In the genomic region with DNA sequence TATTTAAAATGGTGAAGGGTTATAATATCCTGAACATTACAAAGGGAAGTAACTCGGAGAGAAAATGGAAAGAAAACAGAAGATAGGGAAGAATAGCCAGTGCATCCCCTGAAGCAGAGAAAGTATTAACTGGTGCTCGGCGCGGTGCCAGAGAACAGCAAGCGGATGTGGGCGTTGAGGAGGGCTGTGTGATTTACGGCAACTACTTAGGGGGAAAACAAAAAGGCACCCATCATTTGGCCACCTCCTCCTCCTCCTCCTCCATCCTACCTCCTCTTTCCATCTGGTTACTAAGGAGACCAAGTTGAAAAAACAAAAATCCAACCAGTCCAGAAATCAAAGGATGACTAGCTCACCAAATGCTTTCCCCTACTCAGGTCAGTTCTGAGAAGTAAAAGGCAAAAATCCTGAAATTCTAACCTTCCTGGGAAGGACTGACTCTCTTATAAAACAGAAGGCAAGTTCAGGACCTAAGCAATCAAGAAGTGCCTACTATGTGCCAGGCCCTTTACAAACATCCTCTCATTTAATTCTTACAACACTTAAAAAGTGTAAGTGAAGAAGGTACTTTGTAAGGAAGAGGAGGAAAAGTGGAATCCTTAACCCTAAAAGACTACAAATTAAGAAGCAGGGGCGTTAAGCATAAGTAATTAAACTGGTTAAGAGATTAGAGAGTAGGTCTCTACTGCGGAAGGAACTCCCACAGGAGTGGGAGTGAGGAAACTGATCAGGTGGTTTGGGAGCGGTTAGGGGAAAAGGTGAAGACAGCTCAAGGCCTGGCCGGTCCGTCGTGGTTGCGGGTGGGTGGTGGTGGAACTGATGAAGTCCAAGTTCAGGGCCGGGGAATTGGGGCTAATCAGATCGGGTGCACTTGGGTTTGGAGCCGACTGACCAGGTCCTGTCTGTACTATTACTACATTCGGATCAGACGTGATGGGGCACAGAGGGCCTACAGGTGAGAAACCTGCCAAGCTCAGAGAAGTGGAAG, we compare ENCODE assay signal across 8 cellular contexts. TPM values are rescaled to one million over a fixed set of nuclear protein-coding genes. Genes with fewer than 3 reads are reported as not detected.
DNase-seq lines count a peak whose midpoint lies in the region; ATAC-seq and TF ChIP-seq lines count a peak whose summit lies in the region.

No MANE protein-coding gene starts in this region.

- peak overlapping the region; percentile 76 for H3K23ac ChIP-seq in IMR-90 (ENCODE audit: low read depth, low read length)

- H3K36me3 Mint-ChIP-seq in T-helper 17 cell (ENCODE audit: low read depth): peaks cover 5% of the 10 kb centered on the region
- H3K36me3 Mint-ChIP-seq in mesothelial cell of epicardium: peaks cover 11% of the 10 kb centered on the region

- peak overlapping the region; percentile 57; the same call in 1 of the 2 replicates for H3K56ac ChIP-seq in IMR-90 (ENCODE audit: extremely low read depth, insufficient read depth, low read length)

- H2BK20ac ChIP-seq in IMR-90 (ENCODE audit: low read depth, low read length): no peak overlapping the region

- no peak overlapping the region for H3K18ac ChIP-seq in IMR-90 (ENCODE audit: low read depth, low read length)

- no peaks in the 10 kb centered on the region for H3K9me3 ChIP-seq in IMR-90 (ENCODE audit: control insufficient read depth, insufficient read depth, low read length)
- no peaks in the 10 kb centered on the region for H3K9me3 ChIP-seq in T-helper 17 cell (ENCODE audit: control insufficient read depth, low read length, poor library complexity, severe bottlenecking)
- H3K9me3 ChIP-seq in duodenal mucosa (ENCODE audit: control insufficient read depth in 1 of 2, low read length in 2 of 2): no peaks in the 10 kb centered on the region
- peaks cover 1% of the 10 kb centered on the region for H3K9me3 ChIP-seq in thymus (ENCODE audit: control insufficient read depth)

- H3K27ac ChIP-seq in IMR-90 (ENCODE audit: insufficient read depth, low read length) (peak overlapping the region; percentile 60), duodenal mucosa (ENCODE audit: low read depth, low read length) (no peak overlapping the region), thymus (ENCODE audit: low read depth) (peak overlapping the region; percentile 52)

- peak overlapping the region; percentile 77 for H3K14ac ChIP-seq in IMR-90 (replicated peaks; ENCODE audit: low read depth, low read length)

- H2BK15ac ChIP-seq in IMR-90 (ENCODE audit: low read depth, low read length): no peak overlapping the region

- H3K4me3 ChIP-seq in IMR-90 (ENCODE audit: insufficient read depth, low read depth, low read length): peak overlapping the region; percentile 57
- peak overlapping the region; percentile 85 to 99 for H3K4me3 ChIP-seq in duodenal mucosa (ENCODE audit: low read depth in 1 of 2, low read length in 2 of 2)
- peak overlapping the region; percentile 85 for H3K4me3 ChIP-seq in thymus (ENCODE audit: low read length)

- H2BK5ac ChIP-seq in IMR-90 (ENCODE audit: low read depth, low read length, poor library complexity, severe bottlenecking): peak overlapping the region; percentile 0

- peak; percentile 38; the same call in 1 of the 2 replicates for TF ChIP-seq POLR2A in IMR-90 (IDR thresholded peaks at IDR 0.05; ENCODE audit: low read depth, low read length)

- H3K36me3 ChIP-seq in IMR-90 (ENCODE audit: control insufficient read depth, insufficient read depth, low read length) (peaks cover 6% of the 10 kb centered on the region), duodenal mucosa (ENCODE audit: control insufficient read depth in 1 of 2, insufficient read depth in 2 of 2, low read length in 2 of 2) (peaks cover 17 to 22% of the 10 kb centered on the region in 2 donors), thymus (ENCODE audit: control insufficient read depth, insufficient read depth) (peaks cover 9% of the 10 kb centered on the region)

- no peak overlapping the region for H2BK120ac ChIP-seq in IMR-90 (ENCODE audit: low read depth, low read length)

- H3K4me1 ChIP-seq in IMR-90 (ENCODE audit: control insufficient read depth, insufficient read depth, low read length) (peaks cover 6% of the 10 kb centered on the region), duodenal mucosa (ENCODE audit: control insufficient read depth in 1 of 2, insufficient read depth in 2 of 2, low read length in 2 of 2) (peaks cover 17 to 19% of the 10 kb centered on the region in 2 donors), thymus (ENCODE audit: control insufficient read depth, insufficient read depth, low read length) (peaks cover 13% of the 10 kb centered on the region)

- CTCF ChIA-PET in IMR-90 (lab: Yijun Ruan, JAX): no interaction called here

- peak overlapping the region; percentile 93 for H3K4me2 ChIP-seq in IMR-90 (ENCODE audit: low read depth, low read length)

- H3K9me1 ChIP-seq in IMR-90 (ENCODE audit: insufficient read depth, low read length): no peaks in the 10 kb centered on the region; the same call in 1 of the 2 replicates

- no peak for TF ChIP-seq RAD21 in IMR-90 (IDR thresholded peaks at IDR 0.05; ENCODE audit: low read length)

- H2AK9ac ChIP-seq in IMR-90 (replicated peaks; ENCODE audit: low read depth, low read length, poor library complexity): peak overlapping the region; percentile 90

- H3K27ac Mint-ChIP-seq in T-helper 17 cell (peak overlapping the region; percentile 96), mesothelial cell of epicardium (peak overlapping the region; percentile 88)

- ATAC-seq in IMR-90 (ENCODE audit: low read depth): no peak
- ATAC-seq in T-helper 17 cell: peak; percentile 35

- dilution Hi-C loops in IMR-90 (cut with HindIII; ENCODE audit: low sequenced_read_pairs, unreplicated experiment): no loop called here

- peak overlapping the region; percentile 47; the same call in 1 of the 2 replicates for H4K91ac ChIP-seq in IMR-90 (ENCODE audit: insufficient read depth, low read depth, low read length)

- H3K27me3 Mint-ChIP-seq in T-helper 17 cell: no peaks in the 10 kb centered on the region
- H3K27me3 Mint-ChIP-seq in mesothelial cell of epicardium (ENCODE audit: low read depth): peaks cover 5% of the 10 kb centered on the region

- H3K27me3 ChIP-seq in IMR-90 (ENCODE audit: control insufficient read depth, insufficient read depth, low read length): no peaks in the 10 kb centered on the region
- no peaks in the 10 kb centered on the region for H3K27me3 ChIP-seq in duodenal mucosa (ENCODE audit: control insufficient read depth in 1 of 2, insufficient read depth in 2 of 2, low read length in 2 of 2)
- peaks cover 4% of the 10 kb centered on the region for H3K27me3 ChIP-seq in thymus (ENCODE audit: control insufficient read depth, insufficient read depth)

- intact Hi-C loops in IMR-90 (cut with micrococcal nuclease): loop anchor here (5.0 kb wide), 1 partner anchor 191 kb away; no protein-coding TSS in a partner anchor

- in situ Hi-C loops in IMR-90 (cut with MboI; ENCODE audit: low sequenced_read_pairs): no loop called here

- peak overlapping the region; percentile 66 for H3K9ac ChIP-seq in IMR-90 (ENCODE audit: low read depth, low read length)
- peak overlapping the region; percentile 83 to 94 for H3K9ac ChIP-seq in duodenal mucosa (ENCODE audit: low read depth in 1 of 2, low read length in 2 of 2)

- no peak for TF ChIP-seq CTCF in IMR-90 (conservative IDR thresholded peaks at IDR 0.05; ENCODE audit: low read depth, low read length)
- TF ChIP-seq CTCF in mesothelial cell of epicardium (IDR thresholded peaks at IDR 0.05; ENCODE audit: unreplicated experiment): no peak

- BruUV-seq in IMR-90 (replicated peaks; lab: Mats Ljungman, UMichigan): no TSS peak

- peak overlapping the region; percentile 65 for H2AFZ ChIP-seq in IMR-90 (replicated peaks; ENCODE audit: low read length, poor library complexity)

- H3K79me1 ChIP-seq in IMR-90 (ENCODE audit: low read depth in 1 of 2, low read length in 2 of 2): peaks cover 34 to 45% of the 10 kb centered on the region in 2 experiments

- WGBS in IMR-90 (ENCODE audit: extremely low coverage in 2 of 2, insufficient read length in 1 of 2), 2 experiments: 16% methylated on average over 5 of the region's 19 CpGs; no CpG with 5 or more reads in 1 of the 2 experiments
- 36% methylated on average over 19 of the region's 19 CpGs for whole genome bisulfite sequencing in thymus

- peaks cover 13% of the 10 kb centered on the region; the same call in 1 of the 2 replicates for H4K20me1 ChIP-seq in IMR-90 (ENCODE audit: insufficient read depth, low read length)

- DNase-seq in GM03348 (ENCODE audit: low spot score) (peak; percentile 22), IMR-90 (peak; percentile 47), T-helper 17 cell (peak in 1 of 3 donors; percentile 10), mesothelial cell of epicardium (ENCODE audit: low spot score in 2 of 2, unreplicated experiment in 2 of 2) (peak; percentile 43 to 65), Kasumi-1 (lab: John Stamatoyannopoulos, UW) (no peak), GOT3 (lab: John Stamatoyannopoulos, UW) (no peak)

- H3K4me3 Mint-ChIP-seq in T-helper 17 cell (peak overlapping the region; percentile 98), mesothelial cell of epicardium (peak overlapping the region; percentile 89)

- POLR2A ChIA-PET in IMR-90 (lab: Charles Lee; ENCODE audit: unreplicated experiment): interaction anchor here (0.6 kb wide), 1 partner anchor 148 kb away, joined by 3 read pairs; no protein-coding TSS in a partner anchor

- peaks cover 32% of the 10 kb centered on the region for H3K4me1 Mint-ChIP-seq in T-helper 17 cell
- H3K4me1 Mint-ChIP-seq in mesothelial cell of epicardium: peaks cover 31% of the 10 kb centered on the region

- peak overlapping the region; percentile 67 to 88 for H4K8ac ChIP-seq in IMR-90 (ENCODE audit: low read depth in 2 of 2, low read length in 2 of 2)

- no peaks in the 10 kb centered on the region for H3K9me3 Mint-ChIP-seq in mesothelial cell of epicardium

- H4K5ac ChIP-seq in IMR-90 (ENCODE audit: low read depth, low read length): no peak overlapping the region

- H3K4ac ChIP-seq in IMR-90 (ENCODE audit: low read depth, low read length): peak overlapping the region; percentile 80

- peak overlapping the region; percentile 74 for H2AK5ac ChIP-seq in IMR-90 (ENCODE audit: low read depth, low read length)

TF ChIP-seq in IMR-90, 13 proteins besides CTCF, POLR2A, EP300 and RAD21:
- TF ChIP-seq FOS (IDR thresholded peaks at IDR 0.05; ENCODE audit: low read depth, low read length) (no peak), SMC3 (IDR thresholded peaks at IDR 0.05; ENCODE audit: low read depth, low read length) (no peak)
- TF ChIP-seq, protein P1, sequence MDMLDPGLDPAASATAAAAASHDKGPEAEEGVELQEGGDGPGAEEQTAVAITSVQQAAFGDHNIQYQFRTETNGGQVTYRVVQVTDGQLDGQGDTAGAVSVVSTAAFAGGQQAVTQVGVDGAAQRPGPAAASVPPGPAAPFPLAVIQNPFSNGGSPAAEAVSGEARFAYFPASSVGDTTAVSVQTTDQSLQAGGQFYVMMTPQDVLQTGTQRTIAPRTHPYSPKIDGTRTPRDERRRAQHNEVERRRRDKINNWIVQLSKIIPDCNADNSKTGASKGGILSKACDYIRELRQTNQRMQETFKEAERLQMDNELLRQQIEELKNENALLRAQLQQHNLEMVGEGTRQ (IDR thresholded peaks at IDR 0.05; ENCODE audit: low read depth, low read length): no peak

RNA-seq across cellular contexts. Expression of a gene that starts 1.0 kb away (rescaled TPM):
- total RNA-seq in IMR-90 (2012; rRNA removed): 51.9 and 63.4 TPM in 2 replicates
- 50.2 and 51.6 TPM in 2 replicates for polyA plus RNA-seq in IMR-90 (2012; rRNA removed)
- polyA plus RNA-seq in IMR-90 (2012; cell fraction: cytosol; rRNA removed): 33.8 and 51.4 TPM in 2 replicates
- 18.2 and 24.4 TPM in 2 replicates for polyA plus RNA-seq in IMR-90 (2012; cell fraction: nucleus; rRNA removed; ENCODE audit: low replicate concordance)
- total RNA-seq in T-helper 17 cell: 10 to 100 TPM; 19.2 to 28.9 TPM
- 26.8 to 29.0 TPM (median 28.7 TPM) in 3 replicates for total RNA-seq in mesothelial cell of epicardium
- polyA plus RNA-seq in thymus: 27.2 TPM

Comparison
In these comparisons a context has a peak if more than half of its experiments do, and no peak if none do; other contexts are left out.
1. DNase-seq: peak in GM03348 (single experiment), IMR-90 (single experiment) and mesothelial cell of epicardium (2 of 2); none in Kasumi-1 (0 of 2) and GOT3 (single experiment).
2. Peak in every context shown above with its lines, with median percentiles within 50 percentile points of each other: H3K4me3 ChIP-seq.